Comparison of ENCODE assay signal across 8 cellular contexts in the genomic region with DNA sequence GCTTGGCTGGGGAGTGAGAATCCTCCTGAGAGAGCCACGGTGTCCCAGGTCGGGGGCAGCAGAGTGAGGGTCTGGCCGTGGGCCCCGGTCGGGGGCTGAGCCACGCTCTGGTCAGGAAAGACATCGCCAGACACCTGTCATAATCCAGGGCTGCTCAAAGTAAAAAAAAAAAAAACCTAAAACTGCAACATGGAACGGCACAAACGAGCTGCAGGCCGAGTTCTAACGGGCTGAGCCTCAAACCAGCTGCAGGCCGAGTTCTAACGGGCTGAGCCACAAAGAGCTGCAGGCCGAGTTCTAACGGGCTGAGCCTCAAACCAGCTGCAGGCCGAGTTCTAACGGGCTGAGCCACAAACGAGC. TPM values are rescaled to one million over a fixed set of nuclear protein-coding genes. Genes with fewer than 3 reads are reported as not detected.
A peak's percentile ranks its signal among the peaks of the same experiment; 100 is the strongest.
DNase-seq lines count a peak whose midpoint lies in the region; ATAC-seq and TF ChIP-seq lines count a peak whose summit lies in the region.
"Not testable (repeated sequence)": the region's sequence is repeated elsewhere in the genome, so short reads cannot be mapped to it uniquely, and the experiment has no call there.

No MANE protein-coding gene starts in this region.

- WGBS in psoas muscle, 3 donors: 34 to 63% (median 41%) methylated on average over 17 to 18 of the region's 18 CpGs
- WGBS in thymus: 28% methylated on average over 18 of the region's 18 CpGs

- not testable (repeated sequence) for TF ChIP-seq CTCF in NB4 (IDR thresholded peaks at IDR 0.05; ENCODE audit: low read depth, low read length); lower lobe of right lung (IDR thresholded peaks at IDR 0.05); psoas muscle (IDR thresholded peaks at IDR 0.05)

- H3K4me1 Mint-ChIP-seq in CD4-positive, alpha-beta memory T cell: peaks cover 50 to 90% (median 74%) of the 10 kb centered on the region in 4 donors
- H3K4me1 Mint-ChIP-seq in activated CD4-positive, alpha-beta T cell treated with anti-CD3 and anti-CD28 coated beads for 36 hours: peaks cover 81% of the 10 kb centered on the region
- H3K4me1 Mint-ChIP-seq in activated naive CD4-positive, alpha-beta T cell treated with anti-CD3 and anti-CD28 coated beads, Interleukin-2, amount 50 U/mL, for 24 hours: peaks cover 80% of the 10 kb centered on the region

- CTCF ChIA-PET in CD4-positive, alpha-beta memory T cell (lab: Charles Lee; ENCODE audit: partially characterized antibody): interaction anchor here (0.6 to 3.6 kb wide), 28 partner anchors 8 to 117 kb away, joined by 3 to 32 read pairs (median 4); no protein-coding TSS in a partner anchor
- CTCF ChIA-PET in activated CD4-positive, alpha-beta T cell treated with anti-CD3 and anti-CD28 coated beads for 36 hours (lab: Charles Lee): interaction anchor here (0.6 to 3.6 kb wide), 10 partner anchors 10 to 116 kb away, joined by 3 to 13 read pairs (median 4); no protein-coding TSS in a partner anchor

- H3K9me3 Mint-ChIP-seq in CD4-positive, alpha-beta memory T cell: peaks cover 0 to 17% (median 0%) of the 10 kb centered on the region in 8 donors
- not testable (repeated sequence) for H3K9me3 Mint-ChIP-seq in activated CD4-positive, alpha-beta T cell treated with anti-CD3 and anti-CD28 coated beads for 36 hours (ENCODE audit: low read depth); activated naive CD4-positive, alpha-beta T cell treated with anti-CD3 and anti-CD28 coated beads, Interleukin-2, amount 50 U/mL, for 24 hours

- peak overlapping the region; percentile 84 to 91 (median 88) for H3K4me3 Mint-ChIP-seq in CD4-positive, alpha-beta memory T cell
- H3K4me3 Mint-ChIP-seq in activated CD4-positive, alpha-beta T cell treated with anti-CD3 and anti-CD28 coated beads for 36 hours: peak overlapping the region; percentile 74
- peak overlapping the region; percentile 79 for H3K4me3 Mint-ChIP-seq in activated naive CD4-positive, alpha-beta T cell treated with anti-CD3 and anti-CD28 coated beads, Interleukin-2, amount 50 U/mL, for 24 hours

- not testable (repeated sequence) for H3K27me3 ChIP-seq in CD4-positive, alpha-beta memory T cell (ENCODE audit: insufficient read depth, low read length); effector memory CD4-positive, alpha-beta T cell (replicated peaks; ENCODE audit: control insufficient read depth, insufficient read depth, low read length, poor library complexity, severe bottlenecking); lower lobe of right lung (ENCODE audit: low read depth); psoas muscle (ENCODE audit: insufficient read depth in 3 of 3, low read length in 2 of 3); thymus (ENCODE audit: control insufficient read depth, insufficient read depth)

- H3K36me3 ChIP-seq in CD4-positive, alpha-beta memory T cell (ENCODE audit: insufficient read depth, low read length): peaks cover 55% of the 10 kb centered on the region
- peaks cover 61% of the 10 kb centered on the region for H3K36me3 ChIP-seq in effector memory CD4-positive, alpha-beta T cell (ENCODE audit: control insufficient read depth, insufficient read depth, low read length)
- not testable (repeated sequence) for H3K36me3 ChIP-seq in lower lobe of right lung; psoas muscle (ENCODE audit: insufficient read depth in 1 of 2, low read depth in 1 of 2); thymus (ENCODE audit: control insufficient read depth, insufficient read depth)

- POLR2A ChIA-PET in CD4-positive, alpha-beta memory T cell (lab: Charles Lee; ENCODE audit: partially characterized antibody): interaction anchor here (0.8 to 7.8 kb wide), 17 partner anchors 8 to 265 kb away, joined by 3 to 113 read pairs (median 5); a partner anchor contains a TSS
- POLR2A ChIA-PET in activated CD4-positive, alpha-beta T cell treated with anti-CD3 and anti-CD28 coated beads for 36 hours (lab: Charles Lee): interaction anchor here (0.6 kb wide), 1 partner anchor 12 kb away, joined by 7 read pairs; no protein-coding TSS in a partner anchor

- not testable (repeated sequence) for H3K27me3 Mint-ChIP-seq in CD4-positive, alpha-beta memory T cell; activated CD4-positive, alpha-beta T cell treated with anti-CD3 and anti-CD28 coated beads for 36 hours; activated naive CD4-positive, alpha-beta T cell treated with anti-CD3 and anti-CD28 coated beads, Interleukin-2, amount 50 U/mL, for 24 hours

- not testable (repeated sequence) for H3K9me3 ChIP-seq in CD4-positive, alpha-beta memory T cell (ENCODE audit: control insufficient read depth in 1 of 2, low read length in 2 of 2); effector memory CD4-positive, alpha-beta T cell (ENCODE audit: control insufficient read depth, low read length); lower lobe of right lung; psoas muscle; thymus (ENCODE audit: control insufficient read depth)

- H3K4me1 ChIP-seq in CD4-positive, alpha-beta memory T cell (ENCODE audit: insufficient read depth, low read length): peaks cover 96% of the 10 kb centered on the region
- peaks cover 81% of the 10 kb centered on the region for H3K4me1 ChIP-seq in effector memory CD4-positive, alpha-beta T cell (ENCODE audit: control insufficient read depth, insufficient read depth, low read length, poor library complexity, severe bottlenecking)
- H3K4me1 ChIP-seq in lower lobe of right lung (peaks cover 46% of the 10 kb centered on the region), psoas muscle (peaks cover 70% of the 10 kb centered on the region), thymus (ENCODE audit: control insufficient read depth, insufficient read depth, low read length) (peaks cover 22% of the 10 kb centered on the region)

- H3K27ac ChIP-seq in CD4-positive, alpha-beta memory T cell (ENCODE audit: low read depth, low read length): peak overlapping the region; percentile 52
- H3K27ac ChIP-seq in effector memory CD4-positive, alpha-beta T cell (ENCODE audit: insufficient read depth, low read length, poor library complexity, severe bottlenecking): peak overlapping the region; percentile 67
- H3K27ac ChIP-seq in lower lobe of right lung (peak overlapping the region; percentile 56), psoas muscle (peak overlapping the region; percentile 81), thymus (ENCODE audit: low read depth) (peak overlapping the region; percentile 84)

- peak; percentile 1 for ATAC-seq in activated CD4-positive, alpha-beta T cell treated with anti-CD3 and anti-CD28 coated beads for 36 hours
- ATAC-seq in lower lobe of right lung, psoas muscle: not testable (repeated sequence)

- peaks cover 39 to 62% of the 10 kb centered on the region in 2 donors for H3K36me3 Mint-ChIP-seq in CD4-positive, alpha-beta memory T cell
- H3K36me3 Mint-ChIP-seq in activated CD4-positive, alpha-beta T cell treated with anti-CD3 and anti-CD28 coated beads for 36 hours (ENCODE audit: low read depth): peaks cover 14% of the 10 kb centered on the region
- H3K36me3 Mint-ChIP-seq in activated naive CD4-positive, alpha-beta T cell treated with anti-CD3 and anti-CD28 coated beads, Interleukin-2, amount 50 U/mL, for 24 hours: not testable (repeated sequence)

- intact Hi-C loops in CD4-positive, alpha-beta memory T cell (cut with micrococcal nuclease): loop anchor here (1.0 to 10.0 kb wide), 7 partner anchors 18 to 294 kb away; a partner anchor contains a TSS
- intact Hi-C loops in activated CD4-positive, alpha-beta T cell treated with anti-CD3 and anti-CD28 coated beads for 36 hours (cut with DNase I, micrococcal nuclease): loop anchor here (1.0 to 10.0 kb wide), 7 partner anchors 14 to 296 kb away; no protein-coding TSS in a partner anchor
- intact Hi-C loops in lower lobe of right lung (cut with DNase I); psoas muscle (cut with DNase I): not testable (repeated sequence)

- not testable (repeated sequence) for TF ChIP-seq POLR2A in NB4 (IDR thresholded peaks at IDR 0.05; ENCODE audit: extremely low read depth, insufficient read length)

- H3K27ac Mint-ChIP-seq in CD4-positive, alpha-beta memory T cell: peak overlapping the region; percentile 94 to 98 (median 95)
- peak overlapping the region; percentile 90 for H3K27ac Mint-ChIP-seq in activated CD4-positive, alpha-beta T cell treated with anti-CD3 and anti-CD28 coated beads for 36 hours
- peak overlapping the region; percentile 95 for H3K27ac Mint-ChIP-seq in activated naive CD4-positive, alpha-beta T cell treated with anti-CD3 and anti-CD28 coated beads, Interleukin-2, amount 50 U/mL, for 24 hours

- peak overlapping the region in 1 of 2 donors; percentile 44 for H3K4me3 ChIP-seq in CD4-positive, alpha-beta memory T cell (ENCODE audit: low read length in 2 of 2)
- H3K4me3 ChIP-seq in NB4 (ENCODE audit: low read depth, low read length): peak overlapping the region; percentile 0
- peak overlapping the region; percentile 41 for H3K4me3 ChIP-seq in effector memory CD4-positive, alpha-beta T cell (ENCODE audit: insufficient read depth, low read depth, low read length, poor library complexity, severe bottlenecking)
- H3K4me3 ChIP-seq in lower lobe of right lung; psoas muscle; thymus (ENCODE audit: low read length): not testable (repeated sequence)

- DNase-seq in CD4-positive, alpha-beta memory T cell; NB4 (ENCODE audit: low read depth); activated CD4-positive, alpha-beta T cell treated with anti-CD3 and anti-CD28 coated beads for 36 hours; effector memory CD4-positive, alpha-beta T cell; lower lobe of right lung; psoas muscle: not testable (repeated sequence)

RNA-seq across cellular contexts. Expression of a gene that starts 21.6 kb away (rescaled TPM):
- 100 to 1,000 TPM; 171 to 174 TPM for total RNA-seq in CD4-positive, alpha-beta memory T cell
- 100 to 1,000 TPM in 1 of 2 donors, 10 to 100 TPM in 1; 65.5 to 141 TPM for polyA plus RNA-seq in CD4-positive, alpha-beta memory T cell
- 10 to 100 TPM; 33.0 to 34.7 TPM for total RNA-seq in activated CD4-positive, alpha-beta T cell treated with anti-CD3 and anti-CD28 coated beads for 36 hours
- 19.1 TPM for total RNA-seq in lower lobe of right lung
- total RNA-seq in psoas muscle: 10 to 100 TPM in 3 of 4 donors, 1 to 10 TPM in 1; 9.2 to 20.2 (median 14.5) TPM
- 10 to 100 TPM in 1 of 3 donors, 1 to 10 TPM in 2; 4.8 to 24.4 (median 5.2) TPM for polyA plus RNA-seq in psoas muscle
- 23.8 TPM for polyA plus RNA-seq in thymus
